ENCODE assay signal across 1 cellular context in the genomic region with DNA sequence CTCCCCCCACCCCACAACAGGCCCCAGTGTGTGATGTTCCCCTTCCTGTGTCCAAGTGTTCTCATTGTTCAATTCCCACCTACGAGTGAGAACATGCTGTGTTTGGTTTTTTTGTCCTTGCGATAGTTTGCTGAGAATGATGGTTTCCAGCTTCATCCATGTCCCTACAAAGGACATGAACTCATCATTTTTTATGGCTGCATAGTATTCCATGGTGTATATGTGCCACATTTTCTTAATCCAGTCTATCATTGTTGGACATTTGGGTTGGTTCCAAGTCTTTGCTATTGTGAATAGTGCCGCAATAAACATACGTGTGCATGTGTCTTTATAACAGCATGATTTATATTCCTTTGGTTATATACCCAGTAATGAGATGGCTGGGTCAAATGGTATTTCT.
TF ChIP-seq lines count a peak whose summit lies in the region.
"Not testable (repeated sequence)": the region's sequence is repeated elsewhere in the genome, so short reads cannot be mapped to it uniquely, and the experiment has no call there.

No MANE protein-coding gene starts in this region.

- not testable (repeated sequence) for TF ChIP-seq CTCF in HEK293 (tag by site-specific recombination; IDR thresholded peaks at IDR 0.05)

- H3K4me1 ChIP-seq in HEK293 (ENCODE audit: control insufficient read depth, insufficient read depth, low read length) = not testable (repeated sequence)

- not testable (repeated sequence) for H3K36me3 ChIP-seq in HEK293 (ENCODE audit: control insufficient read depth in 2 of 2, insufficient read depth in 1 of 2, low read length in 2 of 2)

- CTCF ChIA-PET in HEK293 (lab: Yijun Ruan, JAX) = interaction anchor here (1.5 kb wide), 1 partner anchor 7 kb away, joined by 5 read pairs; no protein-coding TSS in a partner anchor

- not testable (repeated sequence) for H3K9me3 ChIP-seq in HEK293 (ENCODE audit: control insufficient read depth, insufficient read depth, low read depth, low read length)

- POLR2A ChIA-PET in HEK293 (lab: Yijun Ruan, JAX) = interaction anchor here (0.5 kb wide), 1 partner anchor 23 kb away, joined by 3 read pairs; no protein-coding TSS in a partner anchor

- not testable (repeated sequence) for H3K4me3 ChIP-seq in HEK293 (ENCODE audit: low read depth, low read length)

- not testable (repeated sequence) for H3K27ac ChIP-seq in HEK293 (ENCODE audit: extremely low read depth, low read depth, low read length)

TF ChIP-seq in HEK293, 187 proteins besides CTCF, POLR2A, EP300 and RAD21:
- TF ChIP-seq, protein P1, sequence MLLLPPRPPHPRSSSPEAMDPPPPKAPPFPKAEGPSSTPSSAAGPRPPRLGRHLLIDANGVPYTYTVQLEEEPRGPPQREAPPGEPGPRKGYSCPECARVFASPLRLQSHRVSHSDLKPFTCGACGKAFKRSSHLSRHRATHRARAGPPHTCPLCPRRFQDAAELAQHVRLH (tag by site-specific recombination; IDR thresholded peaks at IDR 0.05) = 0 out of 2 replicates have a peak, but pooled peaks have one; percentile 42
- TF ChIP-seq ZNF146 (tag by site-specific recombination; IDR thresholded peaks at IDR 0.05) = peak; percentile 93
